27 cellular contexts compared by ENCODE assay signal in genomic region chr1:1898246-1898933, GRCh38. TPM values are rescaled to one million over a fixed set of nuclear protein-coding genes. Genes with fewer than 3 reads are reported as not detected.
DNase-seq lines count a peak whose midpoint lies in the region; ATAC-seq, FAIRE-seq and TF ChIP-seq lines count a peak whose summit lies in the region.
"Had no signal": no experiment of that assay in that cellular context is flagged by ENCODE, and none has a peak within 500 bp of the region (broad histone marks: within the 10 kb centered on the region; RNA-seq: fewer than 3 reads in every experiment).

No MANE protein-coding gene starts in this region.

- ATAC-seq in HepG2 (no peak), right lobe of liver (no peak), HG02840 (IDR thresholded peaks at IDR 0.05; ENCODE audit: low FRiP score, unreplicated experiment) (no peak), heart left ventricle (no peak)
- ATAC-seq: Right ventricle myocardium inferior, SK-N-SH treated with all-trans-retinoic acid at 6 μM for 48 hours had no signal

- H3K79me2 ChIP-seq in HepG2 (ENCODE audit: insufficient read depth, low read length) (no peaks in the 10 kb centered on the region), OCI-LY1 (ENCODE audit: insufficient read depth, low read length) (no peaks in the 10 kb centered on the region), keratinocyte (ENCODE audit: control insufficient read depth, insufficient read depth, low read length) (no peaks in the 10 kb centered on the region)

- POLR2A ChIA-PET in HepG2 (lab: Yijun Ruan, JAX): interaction anchor here (0.8 kb wide), 1 partner anchor 11 kb away, joined by 3 read pairs; no protein-coding TSS in a partner anchor

- no peaks in the 10 kb centered on the region for H3K9me3 ChIP-seq in HepG2 (ENCODE audit: low read length)
- H3K9me3 ChIP-seq in right lobe of liver: no peaks in the 10 kb centered on the region
- 0 out of 2 replicates have a peak, but pooled peaks cover 4% of the 10 kb centered on the region for H3K9me3 ChIP-seq in OCI-LY1 (ENCODE audit: low read length)
- no peaks in the 10 kb centered on the region for H3K9me3 ChIP-seq in keratinocyte (ENCODE audit: control insufficient read depth, low read depth, low read length)
- no peaks in the 10 kb centered on the region for H3K9me3 ChIP-seq in heart left ventricle
- H3K9me3 ChIP-seq: SJCRH30 had no signal

- dilution Hi-C loops in keratinocyte (cut with MboI; ENCODE audit: extremely low pct_ligation_motif_present, low sequenced_read_pairs): no loop called here

- H3K4me1 Mint-ChIP-seq in chondrocyte (ENCODE audit: low read depth): peaks cover 10% of the 10 kb centered on the region

- no peak overlapping the region for H2AFZ ChIP-seq in HepG2 (ENCODE audit: low read length)
- H2AFZ ChIP-seq in OCI-LY1 (ENCODE audit: low read length): no peak overlapping the region
- H2AFZ ChIP-seq in keratinocyte (ENCODE audit: control insufficient read depth, low read length): no peak overlapping the region
- H2AFZ ChIP-seq: GM23248, PC-9 had no signal

- H3K4me1 ChIP-seq in HepG2 (ENCODE audit: insufficient read depth, low read length) (peaks cover 77% of the 10 kb centered on the region), right lobe of liver (peaks cover 0 to 15% (median 0%) of the 10 kb centered on the region in 4 donors), OCI-LY1 (ENCODE audit: insufficient read depth, low read length, severe bottlenecking) (peaks cover 86% of the 10 kb centered on the region), keratinocyte (ENCODE audit: control insufficient read depth, extremely low read depth, insufficient read depth, low read length) (peaks cover 9% of the 10 kb centered on the region), heart left ventricle (peaks cover 0 to 23% (median 16%) of the 10 kb centered on the region in 12 donors)

- H4K20me1 ChIP-seq in HepG2 (ENCODE audit: insufficient read depth, low read length): no peaks in the 10 kb centered on the region
- no peaks in the 10 kb centered on the region for H4K20me1 ChIP-seq in OCI-LY1 (ENCODE audit: insufficient read depth, low read length)
- no peaks in the 10 kb centered on the region for H4K20me1 ChIP-seq in keratinocyte (ENCODE audit: control insufficient read depth, extremely low read depth, insufficient read depth, low read length)

- H3K4me3 ChIP-seq in HepG2 (replicated peaks in 1 of 3; ENCODE audit: insufficient read depth in 1 of 3, low read depth in 2 of 3, low read length in 3 of 3): no peak overlapping the region
- H3K4me3 ChIP-seq in right lobe of liver: no peak overlapping the region
- H3K4me3 ChIP-seq in OCI-LY1 (ENCODE audit: low read depth, low read length, poor library complexity, severe bottlenecking): no peak overlapping the region
- no peak overlapping the region for H3K4me3 ChIP-seq in keratinocyte (ENCODE audit: control insufficient read depth in 2 of 3, extremely low read depth in 1 of 3, insufficient read depth in 2 of 3, low read depth in 1 of 3, low read length in 3 of 3)
- no peak overlapping the region for H3K4me3 ChIP-seq in heart left ventricle
- H3K4me3 ChIP-seq: GM23248, PC-9 had no signal

- H3K27ac Mint-ChIP-seq in chondrocyte (ENCODE audit: unreplicated experiment): no peak overlapping the region
- H3K27ac Mint-ChIP-seq: H9 had no signal

- H3K9ac ChIP-seq in HepG2 (ENCODE audit: insufficient read depth, low read depth, low read length) (no peak overlapping the region), OCI-LY1 (ENCODE audit: low read length) (no peak overlapping the region), keratinocyte (ENCODE audit: control insufficient read depth, extremely low read depth, insufficient read depth, low read length) (no peak overlapping the region)
- H3K9ac ChIP-seq: GM23248 had no signal

- H3K27ac ChIP-seq in HepG2 (ENCODE audit: extremely low read length, insufficient read depth, low read length) (no peak overlapping the region), right lobe of liver (no peak overlapping the region), OCI-LY1 (ENCODE audit: low read depth, low read length, poor library complexity, severe bottlenecking) (peak overlapping the region; percentile 98), keratinocyte (ENCODE audit: control insufficient read depth, insufficient read depth, low read length) (no peak overlapping the region), heart left ventricle (no peak overlapping the region)
- H3K27ac ChIP-seq: 22Rv1, GM23248, HL-60, PC-9 had no signal

- no peaks in the 10 kb centered on the region for H3K27me3 Mint-ChIP-seq in chondrocyte (ENCODE audit: low read depth)

- no peaks in the 10 kb centered on the region for H3K36me3 Mint-ChIP-seq in chondrocyte (ENCODE audit: low read depth)
- H3K36me3 Mint-ChIP-seq: CD4-positive, alpha-beta memory T cell had no signal

- H3K4me3 Mint-ChIP-seq in chondrocyte (ENCODE audit: unreplicated experiment): no peak overlapping the region
- H3K4me3 Mint-ChIP-seq: H9 had no signal

- H3K9me1 ChIP-seq in keratinocyte (ENCODE audit: control insufficient read depth, extremely low read depth, insufficient read depth, low read length): no peaks in the 10 kb centered on the region

- DNase-seq in HepG2 (ENCODE audit: low spot score) (no peak), right lobe of liver (no peak), keratinocyte (ENCODE audit: low read depth, low spot score) (no peak), GM20000 (ENCODE audit: low spot score) (no peak), chondrocyte (ENCODE audit: low spot score) (no peak), heart left ventricle (no peak)
- DNase-seq: ACHN; CD4-positive, alpha-beta memory T cell; COR-L47; GM23248; NCI-H2029; NCI-H446; NCI-H524 treated with DMSO at 0.1 percent for 48 hours; NCI-H774 had no signal

- H3K9me3 Mint-ChIP-seq in chondrocyte (ENCODE audit: low read depth): no peaks in the 10 kb centered on the region
- H3K9me3 Mint-ChIP-seq: CD4-positive, alpha-beta memory T cell had no signal

- 50% methylated on average over 4 of the region's 6 CpGs for WGBS in HepG2 (ENCODE audit: low lambda C conversion rate)
- 81% methylated on average over 4 of the region's 6 CpGs for WGBS in right lobe of liver (ENCODE audit: insufficient coverage, low coverage, low lambda C conversion rate, missing lambda C conversion rate)
- WGBS in heart left ventricle, 4 donors: 87 to 96% (median 94%) methylated on average over 5 to 6 of the region's 6 CpGs

- BruUV-seq in HepG2 (replicated peaks; lab: Mats Ljungman, UMichigan): no TSS peak

- no peaks in the 10 kb centered on the region for H3K9me2 ChIP-seq in OCI-LY1 (ENCODE audit: low read depth, low read length)

- TF ChIP-seq EP300 in HepG2 (IDR thresholded peaks at IDR 0.05; ENCODE audit: low read depth in 2 of 2, low read length in 2 of 2) (no peak), HepG2 (CRISPR knock-in tag; IDR thresholded peaks at IDR 0.05; ENCODE audit: borderline replicate concordance) (no peak)

- CTCF ChIA-PET in HepG2 (lab: Yijun Ruan, JAX; ENCODE audit: low intra/inter-chr PET ratio, low total read pairs): interaction anchor here (1.3 kb wide), 1 partner anchor 11 kb away, joined by 3 read pairs; no protein-coding TSS in a partner anchor

- no peaks in the 10 kb centered on the region; a peak in 1 of 5 replicates for H3K27me3 ChIP-seq in HepG2 (ENCODE audit: control insufficient read depth in 1 of 2, insufficient read depth in 2 of 2, low read length in 2 of 2)
- no peaks in the 10 kb centered on the region for H3K27me3 ChIP-seq in right lobe of liver
- no peaks in the 10 kb centered on the region for H3K27me3 ChIP-seq in OCI-LY1 (ENCODE audit: insufficient read depth, low read length)
- H3K27me3 ChIP-seq in keratinocyte (ENCODE audit: control insufficient read depth, extremely low read depth, insufficient read depth, low read length): peaks cover 12% of the 10 kb centered on the region
- H3K27me3 ChIP-seq in heart left ventricle: peaks cover 0 to 4% (median 0%) of the 10 kb centered on the region in 9 donors
- H3K27me3 ChIP-seq: BLaER1 treated with 17β-estradiol and CSF1 and Interleukin-3, amounts not matched to agents 10 nM and 100 nM; SJCRH30 had no signal

- peak overlapping the region; percentile 73; the same call in 1 of the 2 replicates for H3K4me2 ChIP-seq in HepG2 (ENCODE audit: low read depth, low read length)
- H3K4me2 ChIP-seq in OCI-LY1 (ENCODE audit: low read length): peak overlapping the region; percentile 24
- H3K4me2 ChIP-seq in keratinocyte (ENCODE audit: control insufficient read depth, extremely low read depth, insufficient read depth, low read depth, low read length): no peak overlapping the region

- H3K36me3 ChIP-seq in HepG2 (replicated peaks in 1 of 2; ENCODE audit: control insufficient read depth in 1 of 2, insufficient read depth in 2 of 2, low read length in 2 of 2): no peaks in the 10 kb centered on the region
- no peaks in the 10 kb centered on the region for H3K36me3 ChIP-seq in right lobe of liver
- no peaks in the 10 kb centered on the region for H3K36me3 ChIP-seq in OCI-LY1 (ENCODE audit: insufficient read depth, low read length)
- H3K36me3 ChIP-seq in keratinocyte (ENCODE audit: control insufficient read depth in 2 of 2, extremely low read depth in 1 of 2, insufficient read depth in 2 of 2, low read length in 2 of 2): no peaks in the 10 kb centered on the region
- H3K36me3 ChIP-seq in heart left ventricle: no peaks in the 10 kb centered on the region
- H3K36me3 ChIP-seq: BLaER1 treated with 17β-estradiol and CSF1 and Interleukin-3, amounts not matched to agents 10 nM and 100 nM; SJCRH30 had no signal

- TF ChIP-seq POLR2A in HepG2 (IDR thresholded peaks at IDR 0.05; ENCODE audit: insufficient read depth in 1 of 2, low read depth in 2 of 2, low read length in 2 of 2) (no peak), right lobe of liver (IDR thresholded peaks at IDR 0.05) (no peak), heart left ventricle (IDR thresholded peaks at IDR 0.05) (no peak)

- FAIRE-seq in HepG2 (lab: Jason Lieb, UNC) (no peak), keratinocyte (lab: Jason Lieb, UNC) (peak; percentile 63)
- FAIRE-seq: GM19239 had no signal

- no peak for TF ChIP-seq CTCF in HepG2 (CRISPR knock-in tag; IDR thresholded peaks at IDR 0.05)
- no peak for TF ChIP-seq CTCF in right lobe of liver (IDR thresholded peaks at IDR 0.05)
- TF ChIP-seq CTCF in OCI-LY1 (IDR thresholded peaks at IDR 0.05; ENCODE audit: low read length): no peak
- TF ChIP-seq CTCF in keratinocyte (optimal IDR thresholded peaks at IDR 0.05 in 1 of 3, IDR thresholded peaks at IDR 0.05 in 1 of 3, conservative IDR thresholded peaks at IDR 0.05 in 1 of 3; ENCODE audit: extremely low read depth in 1 of 3, insufficient read depth in 2 of 3, low read length in 3 of 3): no peak
- TF ChIP-seq CTCF in GM20000 (IDR thresholded peaks at IDR 0.05; ENCODE audit: extremely low read depth, missing control alignments): no peak
- TF ChIP-seq CTCF in chondrocyte (IDR thresholded peaks at IDR 0.05): no peak
- no peak for TF ChIP-seq CTCF in heart left ventricle (IDR thresholded peaks at IDR 0.05)

- intact Hi-C loops in HepG2 (cut with micrococcal nuclease; ENCODE audit: unreplicated experiment): no loop called here
- intact Hi-C loops in right lobe of liver (cut with DNase I): no loop called here
- intact Hi-C loops in heart left ventricle (cut with DNase I): loop anchor here in 4 of 10 donors (5.0 to 10.0 kb wide), 4 partner anchors 54 to 124 kb away; partner anchors contain the start of gene NADK (in 2 of the 4)

- in situ Hi-C loops in HepG2 (cut with HindIII; ENCODE audit: extremely low pct_ligation_motif_present, low pct_unique_long_range_greater_than_20kb): no loop called here

- TF ChIP-seq RAD21 in HepG2 (CRISPR knock-in tag; IDR thresholded peaks at IDR 0.05): no peak

- H3F3A ChIP-seq in OCI-LY1 (ENCODE audit: insufficient read depth, low read length): peaks cover 6% of the 10 kb centered on the region; the same call in 1 of the 2 replicates

RNA-seq across cellular contexts. Expression of gene GNB1, which starts 7.5 kb away (rescaled TPM):
- total RNA-seq in HepG2 (2016; rRNA removed; fragmentation: Illumina TruSeq; extraction: Trizol) (66.2 and 76.7 TPM in 2 replicates), right lobe of liver (100 to 1,000 TPM in 4 of 6 experiments, 10 to 100 TPM in 2; 85.9 to 147 (median 104) TPM), chondrocyte (419 to 543 TPM (median 538 TPM) in 3 replicates), heart left ventricle (100 to 1,000 TPM in 7 of 9 donors, 10 to 100 TPM in 2; 83.8 to 275 (median 172) TPM)
- total RNA-seq in HepG2 (2016; cell fraction: cytosol; rRNA removed; fragmentation: Illumina TruSeq; extraction: Trizol; ENCODE audit: low read depth): 98.5 and 108 TPM in 2 replicates
- 68.2 and 68.8 TPM in 2 replicates for total RNA-seq in HepG2 (2016; cell fraction: insoluble cytoplasmic fraction; rRNA removed; fragmentation: Illumina TruSeq; extraction: Trizol)
- 163 and 168 TPM in 2 replicates for total RNA-seq in HepG2 (2016; cell fraction: membrane; rRNA removed; fragmentation: Illumina TruSeq; extraction: Trizol)
- 45.2 and 49.3 TPM in 2 replicates for total RNA-seq in HepG2 (2016; cell fraction: nucleus; rRNA removed; fragmentation: Illumina TruSeq; extraction: Trizol)
- polyA plus RNA-seq in HepG2 (2011; rRNA removed) (327 and 345 TPM in 2 replicates), keratinocyte (352 to 441 TPM (median 364 TPM) in 3 replicates), heart left ventricle (100 to 1,000 TPM in 1 of 2 donors, 10 to 100 TPM in 1; 52.9 to 181 TPM)
- polyA plus RNA-seq in HepG2 (2011; cell fraction: cytosol; rRNA removed): 278 and 286 TPM in 2 replicates
- polyA plus RNA-seq in HepG2 (2011; cell fraction: nucleus; rRNA removed): 169 and 179 TPM in 2 replicates
- 196 and 197 TPM in 2 replicates for polyA plus RNA-seq in HepG2 (2012)
- 302 and 370 TPM in 2 replicates for polyA plus RNA-seq in HepG2 (2016; cell fraction: cytosol; fragmentation: Illumina TruSeq; extraction: Trizol; ENCODE audit: low read depth)
- 201 and 257 TPM in 2 replicates for polyA plus RNA-seq in HepG2 (2016; cell fraction: insoluble cytoplasmic fraction; fragmentation: Illumina TruSeq; extraction: Trizol; ENCODE audit: low read depth)
- 387 and 445 TPM in 2 replicates for polyA plus RNA-seq in HepG2 (2016; cell fraction: membrane; fragmentation: Illumina TruSeq; extraction: Trizol; ENCODE audit: low read depth)
- 156 and 160 TPM in 2 replicates for polyA plus RNA-seq in HepG2 (2016; cell fraction: nucleus; fragmentation: Illumina TruSeq; extraction: Trizol; ENCODE audit: insufficient read depth, low read depth)
- 349 and 450 TPM in 2 replicates for polyA minus RNA-seq in HepG2 (2011; rRNA and poly(A)+ RNA removed; ENCODE audit: low replicate concordance)
- polyA minus RNA-seq in HepG2 (2011; cell fraction: cytosol; rRNA and poly(A)+ RNA removed): 168 and 187 TPM in 2 replicates
- polyA minus RNA-seq in HepG2 (2011; cell fraction: nucleus; rRNA and poly(A)+ RNA removed): 63.1 and 70.6 TPM in 2 replicates
- 233 TPM for polyA plus RNA-seq in keratinocyte (2011; ENCODE audit: low read depth)
- polyA plus RNA-seq in keratinocyte (2011; cell fraction: cytosol; rRNA removed): 438 and 465 TPM in 2 replicates
- polyA plus RNA-seq in keratinocyte (2011; cell fraction: nucleus; rRNA removed): 268 and 296 TPM in 2 replicates
- 230 and 477 TPM in 2 replicates for polyA plus RNA-seq in keratinocyte (2012; ENCODE audit: low replicate concordance)
- polyA minus RNA-seq in keratinocyte: 579 to 781 TPM (median 600 TPM) in 3 replicates
- 406 TPM for polyA minus RNA-seq in keratinocyte (2011; cell fraction: cytosol; rRNA and poly(A)+ RNA removed)
- 112 and 177 TPM in 2 replicates for polyA minus RNA-seq in keratinocyte (2011; cell fraction: nucleus; rRNA and poly(A)+ RNA removed)

RNA-seq across cellular contexts. Expression of gene CALML6, which starts 16.7 kb away (rescaled TPM):
- total RNA-seq in HepG2 (2016; rRNA removed; fragmentation: Illumina TruSeq; extraction: Trizol): 0.11 TPM in 1 of 2 replicates, not detected in the other
- not detected in 2 replicates for total RNA-seq in HepG2 (2016; cell fraction: cytosol; rRNA removed; fragmentation: Illumina TruSeq; extraction: Trizol; ENCODE audit: low read depth)
- 0.13 TPM in 1 of 2 replicates, not detected in the other for total RNA-seq in HepG2 (2016; cell fraction: insoluble cytoplasmic fraction; rRNA removed; fragmentation: Illumina TruSeq; extraction: Trizol)
- not detected in 2 replicates for total RNA-seq in HepG2 (2016; cell fraction: membrane; rRNA removed; fragmentation: Illumina TruSeq; extraction: Trizol)
- total RNA-seq in HepG2 (2016; cell fraction: nucleus; rRNA removed; fragmentation: Illumina TruSeq; extraction: Trizol): not detected in 2 replicates
- polyA plus RNA-seq in HepG2 (2011; rRNA removed): 0.12 TPM in 1 of 2 replicates, not detected in the other
- not detected in 2 replicates for polyA plus RNA-seq in HepG2 (2011; cell fraction: cytosol; rRNA removed)
- 0.80 and 1.5 TPM in 2 replicates for polyA plus RNA-seq in HepG2 (2011; cell fraction: nucleus; rRNA removed)
- not detected in 2 replicates for polyA plus RNA-seq in HepG2 (2012)
- not detected in 2 replicates for polyA plus RNA-seq in HepG2 (2016; cell fraction: cytosol; fragmentation: Illumina TruSeq; extraction: Trizol; ENCODE audit: low read depth)
- polyA plus RNA-seq in HepG2 (2016; cell fraction: insoluble cytoplasmic fraction; fragmentation: Illumina TruSeq; extraction: Trizol; ENCODE audit: low read depth): not detected in 2 replicates
- polyA plus RNA-seq in HepG2 (2016; cell fraction: membrane; fragmentation: Illumina TruSeq; extraction: Trizol; ENCODE audit: low read depth): not detected in 2 replicates
- 0.38 and 0.87 TPM in 2 replicates for polyA plus RNA-seq in HepG2 (2016; cell fraction: nucleus; fragmentation: Illumina TruSeq; extraction: Trizol; ENCODE audit: insufficient read depth, low read depth)
- not detected in 2 replicates for polyA minus RNA-seq in HepG2 (2011; rRNA and poly(A)+ RNA removed; ENCODE audit: low replicate concordance)
- not detected in 2 replicates for polyA minus RNA-seq in HepG2 (2011; cell fraction: cytosol; rRNA and poly(A)+ RNA removed)
- 0.64 TPM in 1 of 2 replicates, not detected in the other for polyA minus RNA-seq in HepG2 (2011; cell fraction: nucleus; rRNA and poly(A)+ RNA removed)
- 1 to 10 TPM in 1 of 6 experiments, under 1 TPM in 3, not detected in 2; 0.44 to 1.4 (median 0.58) TPM for total RNA-seq in right lobe of liver
- polyA plus RNA-seq in keratinocyte: 0.08 to 0.45 TPM in 2 of 3 replicates, not detected in the other
- polyA plus RNA-seq in keratinocyte (2011; ENCODE audit: low read depth): 0.26 TPM
- not detected in 2 replicates for polyA plus RNA-seq in keratinocyte (2011; cell fraction: cytosol; rRNA removed)
- polyA plus RNA-seq in keratinocyte (2011; cell fraction: nucleus; rRNA removed): 2.6 and 3.3 TPM in 2 replicates
- polyA plus RNA-seq in keratinocyte (2012; ENCODE audit: low replicate concordance): 0.11 and 0.71 TPM in 2 replicates
- polyA minus RNA-seq in keratinocyte: 0.36 TPM in 1 of 3 replicates, not detected in the others
- not detected for polyA minus RNA-seq in keratinocyte (2011; cell fraction: cytosol; rRNA and poly(A)+ RNA removed)
- 0.62 TPM in 1 of 2 replicates, not detected in the other for polyA minus RNA-seq in keratinocyte (2011; cell fraction: nucleus; rRNA and poly(A)+ RNA removed)
- total RNA-seq in chondrocyte: 2.1 to 2.3 TPM (median 2.1 TPM) in 3 replicates
- total RNA-seq in heart left ventricle: under 1 TPM in 3 of 9 donors, not detected in 6; 0.17 to 0.58 (median 0.29) TPM
- polyA plus RNA-seq in heart left ventricle: not detected
- total RNA-seq: G401, Right ventricle myocardium inferior, RPMI7951 had no signal
- polyA plus RNA-seq: CD4-positive, alpha-beta memory T cell; GM23248 had no signal

RNA-seq across cellular contexts. Expression of gene TMEM52, which starts 20.7 kb away (rescaled TPM):
- total RNA-seq in HepG2 (2016; rRNA removed; fragmentation: Illumina TruSeq; extraction: Trizol): 12.9 and 18.7 TPM in 2 replicates
- 49.1 and 56.2 TPM in 2 replicates for total RNA-seq in HepG2 (2016; cell fraction: cytosol; rRNA removed; fragmentation: Illumina TruSeq; extraction: Trizol; ENCODE audit: low read depth)
- total RNA-seq in HepG2 (2016; cell fraction: insoluble cytoplasmic fraction; rRNA removed; fragmentation: Illumina TruSeq; extraction: Trizol): 9.2 and 18.5 TPM in 2 replicates
- total RNA-seq in HepG2 (2016; cell fraction: membrane; rRNA removed; fragmentation: Illumina TruSeq; extraction: Trizol): 52.4 and 62.3 TPM in 2 replicates
- 7.7 and 11.9 TPM in 2 replicates for total RNA-seq in HepG2 (2016; cell fraction: nucleus; rRNA removed; fragmentation: Illumina TruSeq; extraction: Trizol)
- polyA plus RNA-seq in HepG2 (2011; rRNA removed): 13.2 and 15.3 TPM in 2 replicates
- 12.8 and 25.5 TPM in 2 replicates for polyA plus RNA-seq in HepG2 (2011; cell fraction: cytosol; rRNA removed)
- 29.4 and 36.3 TPM in 2 replicates for polyA plus RNA-seq in HepG2 (2011; cell fraction: nucleus; rRNA removed)
- polyA plus RNA-seq in HepG2 (2012): 6.6 and 7.8 TPM in 2 replicates
- 77.9 and 88.5 TPM in 2 replicates for polyA plus RNA-seq in HepG2 (2016; cell fraction: cytosol; fragmentation: Illumina TruSeq; extraction: Trizol; ENCODE audit: low read depth)
- 13.6 and 17.5 TPM in 2 replicates for polyA plus RNA-seq in HepG2 (2016; cell fraction: insoluble cytoplasmic fraction; fragmentation: Illumina TruSeq; extraction: Trizol; ENCODE audit: low read depth)
- polyA plus RNA-seq in HepG2 (2016; cell fraction: membrane; fragmentation: Illumina TruSeq; extraction: Trizol; ENCODE audit: low read depth): 69.4 and 73.4 TPM in 2 replicates
- polyA plus RNA-seq in HepG2 (2016; cell fraction: nucleus; fragmentation: Illumina TruSeq; extraction: Trizol; ENCODE audit: insufficient read depth, low read depth): 21.1 and 21.2 TPM in 2 replicates
- 1.1 and 27.0 TPM in 2 replicates for polyA minus RNA-seq in HepG2 (2011; rRNA and poly(A)+ RNA removed; ENCODE audit: low replicate concordance)
- 7.6 and 7.8 TPM in 2 replicates for polyA minus RNA-seq in HepG2 (2011; cell fraction: cytosol; rRNA and poly(A)+ RNA removed)
- 2.3 and 2.6 TPM in 2 replicates for polyA minus RNA-seq in HepG2 (2011; cell fraction: nucleus; rRNA and poly(A)+ RNA removed)
- 10 to 100 TPM in 1 of 6 experiments, 1 to 10 TPM in 5; 2.3 to 13.2 (median 6.0) TPM for total RNA-seq in right lobe of liver
- 0.10 to 0.35 TPM (median 0.10 TPM) in 3 replicates for polyA plus RNA-seq in keratinocyte
- not detected for polyA plus RNA-seq in keratinocyte (2011; ENCODE audit: low read depth)
- 0.14 and 0.17 TPM in 2 replicates for polyA plus RNA-seq in keratinocyte (2011; cell fraction: cytosol; rRNA removed)
- 0.18 and 0.41 TPM in 2 replicates for polyA plus RNA-seq in keratinocyte (2011; cell fraction: nucleus; rRNA removed)
- 0.17 and 0.31 TPM in 2 replicates for polyA plus RNA-seq in keratinocyte (2012; ENCODE audit: low replicate concordance)
- polyA minus RNA-seq in keratinocyte: 2.0 TPM in 1 of 3 replicates, not detected in the others
- not detected for polyA minus RNA-seq in keratinocyte (2011; cell fraction: cytosol; rRNA and poly(A)+ RNA removed)
- not detected in 2 replicates for polyA minus RNA-seq in keratinocyte (2011; cell fraction: nucleus; rRNA and poly(A)+ RNA removed)
- 0.67 to 0.90 TPM (median 0.68 TPM) in 3 replicates for total RNA-seq in chondrocyte
- 1 to 10 TPM in 6 of 9 donors, under 1 TPM in 3; 0.35 to 2.4 (median 1.1) TPM for total RNA-seq in heart left ventricle
- polyA plus RNA-seq in heart left ventricle: 1 to 10 TPM; 1.6 to 7.9 TPM
- total RNA-seq: GM23248 had no signal
- polyA plus RNA-seq: CD4-positive, alpha-beta memory T cell had no signal
